In genomic region chr4:6649216-6649615, GRCh38 we compare ENCODE assay signal across 1 cellular context.
TF ChIP-seq lines count a peak whose summit lies in the region.

No MANE protein-coding gene starts in this region.

TF ChIP-seq in GM23338, 12 proteins besides CTCF, POLR2A, EP300 and RAD21 (continued from another document):
- TF ChIP-seq, protein P1, sequence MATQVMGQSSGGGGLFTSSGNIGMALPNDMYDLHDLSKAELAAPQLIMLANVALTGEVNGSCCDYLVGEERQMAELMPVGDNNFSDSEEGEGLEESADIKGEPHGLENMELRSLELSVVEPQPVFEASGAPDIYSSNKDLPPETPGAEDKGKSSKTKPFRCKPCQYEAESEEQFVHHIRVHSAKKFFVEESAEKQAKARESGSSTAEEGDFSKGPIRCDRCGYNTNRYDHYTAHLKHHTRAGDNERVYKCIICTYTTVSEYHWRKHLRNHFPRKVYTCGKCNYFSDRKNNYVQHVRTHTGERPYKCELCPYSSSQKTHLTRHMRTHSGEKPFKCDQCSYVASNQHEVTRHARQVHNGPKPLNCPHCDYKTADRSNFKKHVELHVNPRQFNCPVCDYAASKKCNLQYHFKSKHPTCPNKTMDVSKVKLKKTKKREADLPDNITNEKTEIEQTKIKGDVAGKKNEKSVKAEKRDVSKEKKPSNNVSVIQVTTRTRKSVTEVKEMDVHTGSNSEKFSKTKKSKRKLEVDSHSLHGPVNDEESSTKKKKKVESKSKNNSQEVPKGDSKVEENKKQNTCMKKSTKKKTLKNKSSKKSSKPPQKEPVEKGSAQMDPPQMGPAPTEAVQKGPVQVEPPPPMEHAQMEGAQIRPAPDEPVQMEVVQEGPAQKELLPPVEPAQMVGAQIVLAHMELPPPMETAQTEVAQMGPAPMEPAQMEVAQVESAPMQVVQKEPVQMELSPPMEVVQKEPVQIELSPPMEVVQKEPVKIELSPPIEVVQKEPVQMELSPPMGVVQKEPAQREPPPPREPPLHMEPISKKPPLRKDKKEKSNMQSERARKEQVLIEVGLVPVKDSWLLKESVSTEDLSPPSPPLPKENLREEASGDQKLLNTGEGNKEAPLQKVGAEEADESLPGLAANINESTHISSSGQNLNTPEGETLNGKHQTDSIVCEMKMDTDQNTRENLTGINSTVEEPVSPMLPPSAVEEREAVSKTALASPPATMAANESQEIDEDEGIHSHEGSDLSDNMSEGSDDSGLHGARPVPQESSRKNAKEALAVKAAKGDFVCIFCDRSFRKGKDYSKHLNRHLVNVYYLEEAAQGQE (IDR thresholded peaks at IDR 0.05; ENCODE audit: unreplicated experiment), result no peak
- TF ChIP-seq POLR2AphosphoS5 (IDR thresholded peaks at IDR 0.05; ENCODE audit: low read depth) (no peak), ZNF462 (CRISPR knock-in tag; IDR thresholded peaks at IDR 0.05) (no peak), JUNB (IDR thresholded peaks at IDR 0.05; ENCODE audit: unreplicated experiment) (no peak), EZH2phosphoT487 (IDR thresholded peaks at IDR 0.05; ENCODE audit: unreplicated experiment) (no peak)
TF ChIP-seq in GM23338: peak in this region for 0.
